ENCODE assay signal across 19 cellular contexts in the genomic region with DNA sequence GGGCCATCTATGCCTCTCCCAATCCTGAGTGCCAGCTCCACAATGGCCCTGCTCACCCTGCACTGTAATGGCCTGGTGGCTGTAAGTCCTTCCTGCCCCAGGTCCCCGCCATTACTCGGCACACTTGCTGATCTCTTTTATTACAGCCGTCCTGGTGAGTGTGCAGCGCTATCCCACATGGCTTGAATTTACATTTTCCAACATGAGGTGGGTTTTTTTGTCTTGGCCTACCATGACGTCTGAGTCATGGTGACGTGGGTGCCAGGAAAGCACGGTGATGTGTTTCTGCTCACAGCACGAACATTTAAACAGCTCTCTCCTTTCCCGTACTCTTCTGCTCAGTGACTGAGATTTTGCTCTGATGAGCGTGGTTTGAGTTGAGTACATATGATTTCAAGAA. TPM values are rescaled to one million over a fixed set of nuclear protein-coding genes. Genes with fewer than 3 reads are reported as not detected.
DNase-seq lines count a peak whose midpoint lies in the region; ATAC-seq, FAIRE-seq and TF ChIP-seq lines count a peak whose summit lies in the region.
"Had no signal": no experiment of that assay in that cellular context is flagged by ENCODE, and none has a peak within 500 bp of the region (broad histone marks: within the 10 kb centered on the region; RNA-seq: fewer than 3 reads in every experiment).

No MANE protein-coding gene starts in this region.

- DNase-seq in AG04450 (ENCODE audit: low read depth, low spot score) = peak; percentile 96
- peak; percentile 36 for DNase-seq in GM23248
- DNase-seq in astrocyte (ENCODE audit: low read depth) = peak; percentile 96
- peak; percentile 75 for DNase-seq in fibroblast of the conjunctiva (ENCODE audit: low read depth)
- DNase-seq in NCI-H1417 (lab: John Stamatoyannopoulos, UW) = no peak
- DNase-seq in NCI-H748 treated with DMSO at 0.1 percent for 48 hours (lab: John Stamatoyannopoulos, UW) = no peak
- no peak for DNase-seq in right atrium auricular region (ENCODE audit: low spot score)
- DNase-seq: activated CD4-positive, alpha-beta T cell treated with anti-CD3 and anti-CD28 coated beads, Interleukin-2, amount 50 U/mL, for 48 hours; activated naive CD4-positive, alpha-beta T cell treated with Interleukin-2 at 50 U/mL for 16 hours; activated T-cell treated with anti-CD3 and anti-CD28 coated beads for 4 hours; left cardiac atrium; NCI-H146; small intestine; stimulated activated CD4-positive, alpha-beta T cell treated with anti-CD3 and anti-CD28 coated beads, Interleukin-4, amount 100 ng/mL, for 24 hours; T-helper 2 cell had no signal

- in situ Hi-C loops in GM23248 (cut with MboI) = no loop called here

- H3K4me1 ChIP-seq in GM23248 (ENCODE audit: insufficient read depth) = peaks cover 15% of the 10 kb centered on the region
- peaks cover 23% of the 10 kb centered on the region for H3K4me1 ChIP-seq in astrocyte (ENCODE audit: insufficient read depth, low read length)
- H3K4me1 ChIP-seq in right atrium auricular region = no peaks in the 10 kb centered on the region

- no peak overlapping the region for H3K9ac ChIP-seq in GM23248
- peak overlapping the region; percentile 54 for H3K9ac ChIP-seq in astrocyte (ENCODE audit: low read length)

- FAIRE-seq in astrocyte (lab: Jason Lieb, UNC) = no peak
- FAIRE-seq: small intestine had no signal

- no peak for ATAC-seq in GM19351 (IDR thresholded peaks at IDR 0.05; ENCODE audit: unreplicated experiment)
- ATAC-seq: left cardiac atrium; natural killer cell treated with Interleukin-12 subunit alpha and Interleukin-12 subunit beta and Interleukin-15 and Interleukin-18, amount 100 ng/mL, for 72 hours; WTC11 had no signal

- H3K9me3 Mint-ChIP-seq in astrocyte (ENCODE audit: unreplicated experiment) = peaks cover 6% of the 10 kb centered on the region
- H3K9me3 Mint-ChIP-seq: natural killer cell treated with Interleukin-12 subunit alpha and Interleukin-12 subunit beta and Interleukin-15 and Interleukin-18, amount 100 ng/mL, for 72 hours had no signal

- peaks cover 84% of the 10 kb centered on the region for H3K27me3 Mint-ChIP-seq in astrocyte (ENCODE audit: low read depth, unreplicated experiment)

- peaks cover 21% of the 10 kb centered on the region for H3F3A ChIP-seq in GM23248 (ENCODE audit: insufficient read depth)

- H3K27ac Mint-ChIP-seq in astrocyte (ENCODE audit: unreplicated experiment) = no peak overlapping the region
- H3K27ac Mint-ChIP-seq: natural killer cell treated with Interleukin-12 subunit alpha and Interleukin-12 subunit beta and Interleukin-15 and Interleukin-18, amount 100 ng/mL, for 72 hours; WTC11 had no signal

- CTCF ChIA-PET in AG04450 (lab: Charles Lee) = interaction anchor here (0.7 to 1.2 kb wide), 2 partner anchors 63 to 634 kb away, joined by 3 read pairs; no protein-coding TSS in a partner anchor

- no peaks in the 10 kb centered on the region for H3K9me2 ChIP-seq in GM23248 (ENCODE audit: insufficient read depth)

- H3K4me3 ChIP-seq in AG04450 (ENCODE audit: low read depth, low read length) (no peak overlapping the region), GM23248 (no peak overlapping the region), astrocyte (ENCODE audit: insufficient read depth, low read depth, low read length) (no peak overlapping the region), right atrium auricular region (no peak overlapping the region)

- H3K27ac ChIP-seq in AG04450 (ENCODE audit: low read depth, low read length) = peak overlapping the region; percentile 96
- no peak overlapping the region for H3K27ac ChIP-seq in GM23248
- H3K27ac ChIP-seq in astrocyte (ENCODE audit: low read depth, low read length) = peak overlapping the region; percentile 64
- H3K27ac ChIP-seq in right atrium auricular region = no peak overlapping the region

- TF ChIP-seq CTCF in AG04450 (IDR thresholded peaks at IDR 0.05; ENCODE audit: low read depth, low read length) (no peak), astrocyte (IDR thresholded peaks at IDR 0.05; ENCODE audit: insufficient read depth, low read depth, low read length) (no peak), right atrium auricular region (IDR thresholded peaks at IDR 0.05) (no peak)

- H3K9me3 ChIP-seq in AG04450 (ENCODE audit: control insufficient read depth, insufficient read depth, low read length) (peaks cover 12% of the 10 kb centered on the region; the same call in 1 of the 2 replicates), GM23248 (ENCODE audit: low read depth) (no peaks in the 10 kb centered on the region), astrocyte (ENCODE audit: insufficient read depth, low read depth, low read length) (no peaks in the 10 kb centered on the region), right atrium auricular region (no peaks in the 10 kb centered on the region)

- no peak overlapping the region for H3K4me3 Mint-ChIP-seq in astrocyte (ENCODE audit: unreplicated experiment)
- H3K4me3 Mint-ChIP-seq: natural killer cell treated with Interleukin-12 subunit alpha and Interleukin-12 subunit beta and Interleukin-15 and Interleukin-18, amount 100 ng/mL, for 72 hours; WTC11 had no signal

- peaks cover 1% of the 10 kb centered on the region for H3K4me1 Mint-ChIP-seq in astrocyte (ENCODE audit: low read depth, unreplicated experiment)
- H3K4me1 Mint-ChIP-seq: WTC11 had no signal

- H3K36me3 Mint-ChIP-seq in astrocyte (ENCODE audit: low read depth, unreplicated experiment) = no peaks in the 10 kb centered on the region
- H3K36me3 Mint-ChIP-seq: natural killer cell treated with Interleukin-12 subunit alpha and Interleukin-12 subunit beta and Interleukin-15 and Interleukin-18, amount 100 ng/mL, for 72 hours; WTC11 had no signal

- H3K79me2 ChIP-seq in GM23248 (ENCODE audit: insufficient read depth) = no peaks in the 10 kb centered on the region
- H3K79me2 ChIP-seq in astrocyte (ENCODE audit: insufficient read depth, low read length) = no peaks in the 10 kb centered on the region

- POLR2A ChIA-PET in AG04450 (lab: Yijun Ruan, JAX) = interaction anchor here (0.7 to 1.7 kb wide), 6 partner anchors 54 to 161 kb away, joined by 3 to 9 read pairs (median 3); no protein-coding TSS in a partner anchor

- H2AFZ ChIP-seq in GM23248 (no peak overlapping the region), astrocyte (ENCODE audit: low read depth, low read length) (peak overlapping the region; percentile 50)

- H3K36me3 ChIP-seq in GM23248 (ENCODE audit: low read depth) (no peaks in the 10 kb centered on the region), astrocyte (ENCODE audit: insufficient read depth, low read length) (no peaks in the 10 kb centered on the region), right atrium auricular region (no peaks in the 10 kb centered on the region)

- H4K20me1 ChIP-seq in GM23248 (ENCODE audit: insufficient read depth) = no peaks in the 10 kb centered on the region
- no peaks in the 10 kb centered on the region for H4K20me1 ChIP-seq in astrocyte (ENCODE audit: insufficient read depth, low read length)

- no peak overlapping the region for H3K4me2 ChIP-seq in GM23248 (ENCODE audit: unreplicated experiment)
- peak overlapping the region; percentile 41 for H3K4me2 ChIP-seq in astrocyte (ENCODE audit: low read length)

- no peaks in the 10 kb centered on the region for H3K27me3 ChIP-seq in AG04450 (ENCODE audit: control insufficient read depth, insufficient read depth, low read length)
- H3K27me3 ChIP-seq in GM23248 (replicated peaks; ENCODE audit: insufficient read depth) = peaks cover 7% of the 10 kb centered on the region
- peaks cover 4% of the 10 kb centered on the region for H3K27me3 ChIP-seq in astrocyte (ENCODE audit: insufficient read depth, low read length)
- no peaks in the 10 kb centered on the region for H3K27me3 ChIP-seq in right atrium auricular region

- 68 to 71% methylated on average over 10 of the region's 10 CpGs for WGBS in GM23248 (ENCODE audit: low coverage in 1 of 2, low lambda C conversion rate in 2 of 2, missing lambda C conversion rate in 2 of 2), 2 experiments

RNA-seq across cellular contexts. Expression of a gene that starts 55.2 kb away (rescaled TPM):
- polyA plus RNA-seq in AG04450 (2011; rRNA removed) (61.0 and 65.1 TPM in 2 replicates), GM23248 (2016; fragmentation: Nextera tagmentation; extraction: Ambion mirVana) (4.2 and 4.6 TPM in 2 replicates)
- polyA minus RNA-seq in AG04450 (2011; rRNA and poly(A)+ RNA removed) = 56.9 and 66.0 TPM in 2 replicates
- total RNA-seq in GM23248 (2014; rRNA removed; shearing (Covaris generic)) = 1.5 and 4.0 TPM in 2 replicates
- total RNA-seq in astrocyte (0.07 TPM in 1 of 2 replicates, not detected in the other), right atrium auricular region (under 1 TPM in 1 of 2 donors, not detected in 1; 0.44 TPM)
- total RNA-seq: MCF 10A; natural killer cell treated with Interleukin-12 subunit alpha and Interleukin-12 subunit beta and Interleukin-15 and Interleukin-18, amount 100 ng/mL, for 72 hours; WTC11 had no signal

Comparison
In these comparisons a context has a peak if more than half of its experiments do, and no peak if none do; other contexts are left out.
1. DNase-seq: peak in AG04450 (single experiment), GM23248 (single experiment), astrocyte (single experiment) and fibroblast of the conjunctiva (single experiment); none in NCI-H1417 (0 of 3), NCI-H748 treated with DMSO at 0.1 percent for 48 hours (single experiment) and right atrium auricular region (single experiment).
2. H3K27ac ChIP-seq: peak in AG04450 (single experiment) and astrocyte (single experiment); none in GM23248 (single experiment) and right atrium auricular region (0 of 2).